ENCODE assay signal across 33 cellular contexts in the genomic region with DNA sequence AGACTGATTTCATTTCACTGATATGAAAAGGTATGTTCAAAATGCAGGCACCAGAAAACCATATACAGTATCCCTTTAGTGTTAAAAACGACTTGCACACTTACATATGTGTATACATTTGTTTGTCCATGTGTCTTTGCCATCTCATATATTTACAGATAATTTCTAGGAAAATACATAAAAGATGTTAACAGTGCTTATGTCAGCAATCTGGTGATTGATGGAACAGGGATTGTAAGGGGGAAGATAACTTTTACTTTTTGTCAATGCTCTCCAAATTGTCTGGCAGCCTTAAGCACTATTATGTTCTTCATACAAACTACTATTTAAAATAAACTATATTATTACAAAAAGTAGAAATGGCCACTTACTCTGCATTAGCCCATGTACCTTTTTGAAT.
"Had no signal": no experiment of that assay in that cellular context is flagged by ENCODE, and none has a peak within 500 bp of the region (broad histone marks: within the 10 kb centered on the region; RNA-seq: fewer than 3 reads in every experiment).

No MANE protein-coding gene starts in this region.

- H3K36me3 ChIP-seq: neutrophil, ovary, spleen, suprapubic skin, tibial artery, transverse colon, upper lobe of right lung had no signal

- H3K27me3 Mint-ChIP-seq: naive thymus-derived CD4-positive, alpha-beta T cell; progenitor cell of endocrine pancreas; stimulated activated memory B cell treated with anti-CD40 and anti-IgM and Interleukin-4, amounts not matched to agents 10 μg/mL and 1 μg/mL and 100 μg/mL, for 72 hours; stimulated activated naive CD8-positive, alpha-beta T cell treated with anti-CD3 and anti-CD28 coated beads, Interleukin-15, amount 100 ng/mL, for 72 hours had no signal

- H3K9me3 ChIP-seq: neutrophil, ovary, psoas muscle, spleen, suprapubic skin, testis, tibial artery, transverse colon, upper lobe of right lung, uterus had no signal

- H3K4me3 ChIP-seq: ovary, psoas muscle, skin epidermis, smooth muscle cell, spleen, suprapubic skin, testis, tibial artery, transverse colon, upper lobe of right lung, uterus had no signal

- H3K27me3 ChIP-seq: neutrophil, ovary, spleen, suprapubic skin, testis, tibial artery, transverse colon, upper lobe of right lung, uterus had no signal

- H3K27ac Mint-ChIP-seq: naive thymus-derived CD4-positive, alpha-beta T cell; natural killer cell; progenitor cell of endocrine pancreas; stimulated activated memory B cell treated with anti-CD40 and anti-IgM and Interleukin-4, amounts not matched to agents 10 μg/mL and 1 μg/mL and 100 μg/mL, for 72 hours; stimulated activated naive CD8-positive, alpha-beta T cell treated with anti-CD3 and anti-CD28 coated beads, Interleukin-15, amount 100 ng/mL, for 72 hours; type B pancreatic cell had no signal

- H3K27ac ChIP-seq: neutrophil, ovary, parathyroid adenoma, psoas muscle, skin epidermis, spleen, suprapubic skin, testis, tibial artery, transverse colon, upper lobe of right lung, uterus had no signal

- H2AFZ ChIP-seq: parathyroid adenoma had no signal

- H3K4me1 ChIP-seq: parathyroid adenoma, psoas muscle, spleen, suprapubic skin, testis, tibial artery, transverse colon, upper lobe of right lung, uterus had no signal

- ATAC-seq: naive thymus-derived CD4-positive, alpha-beta T cell; natural killer cell; psoas muscle; right cardiac atrium; sciatic nerve; stimulated activated memory B cell treated with anti-CD40 and anti-IgM and Interleukin-4, amounts not matched to agents 10 μg/mL and 1 μg/mL and 100 μg/mL, for 72 hours; stimulated activated naive CD8-positive, alpha-beta T cell treated with anti-CD3 and anti-CD28 coated beads, Interleukin-15, amount 100 ng/mL, for 72 hours; stimulated activated naive CD8-positive, alpha-beta T cell treated with anti-CD3 and anti-CD28 coated beads, Interleukin-15, Interleukin-2, amounts not matched to agents 100 U/mL and 50 U/mL, for 24 hours; upper lobe of right lung had no signal

- H3K36me3 Mint-ChIP-seq: naive thymus-derived CD4-positive, alpha-beta T cell; natural killer cell; stimulated activated memory B cell treated with anti-CD40 and anti-IgM and Interleukin-4, amounts not matched to agents 10 μg/mL and 1 μg/mL and 100 μg/mL, for 72 hours; type B pancreatic cell had no signal

- H3K9ac ChIP-seq: parathyroid adenoma had no signal

- DNase-seq: naive thymus-derived CD4-positive, alpha-beta T cell; natural killer cell; nucleus accumbens; ovary; posterior cingulate gyrus; psoas muscle; right cardiac atrium; spleen; stimulated activated CD4-positive, alpha-beta T cell treated with anti-CD3 and anti-CD28 coated beads, Interleukin-12 subunit alpha, Interleukin-12 subunit beta, amount 100 ng/mL, for 4 hours; stimulated activated CD4-positive, alpha-beta T cell treated with anti-CD3 and anti-CD28 coated beads, Interleukin-1b, Interleukin-23, amount 100 ng/mL, for 48 hours; stimulated activated CD4-positive, alpha-beta T cell treated with anti-CD3 and anti-CD28 coated beads, Interleukin-4, amount 100 ng/mL, for 1 hour; stimulated activated CD4-positive, alpha-beta T cell treated with anti-CD3 and anti-CD28 coated beads, Interleukin-4, amount 100 ng/mL, for 4 hours; stimulated activated CD8-positive, alpha-beta memory T cell treated with anti-CD3 and anti-CD28 coated beads, Interleukin-4, amount 100 ng/mL, for 48 hours; stimulated activated naive CD4-positive, alpha-beta T cell; stimulated activated naive CD8-positive, alpha-beta T cell treated with anti-CD3 and anti-CD28 coated beads, Interleukin-15, amount 100 ng/mL, for 72 hours; stimulated activated naive CD8-positive, alpha-beta T cell treated with anti-CD3 and anti-CD28 coated beads, Interleukin-15, Interleukin-2, amounts not matched to agents 100 U/mL and 50 U/mL, for 24 hours; substantia nigra; testis; tibial artery; transverse colon; upper lobe of right lung; uterus had no signal

- H3K4me2 ChIP-seq: smooth muscle cell had no signal

- H3K4me1 Mint-ChIP-seq: naive thymus-derived CD4-positive, alpha-beta T cell; natural killer cell; nephron; neural crest cell; stimulated activated memory B cell treated with anti-CD40 and anti-IgM and Interleukin-4, amounts not matched to agents 10 μg/mL and 1 μg/mL and 100 μg/mL, for 72 hours; stimulated activated naive CD8-positive, alpha-beta T cell treated with anti-CD3 and anti-CD28 coated beads, Interleukin-15, amount 100 ng/mL, for 72 hours had no signal

- H3K9me3 Mint-ChIP-seq: nephron; neural crest cell; stimulated activated naive CD8-positive, alpha-beta T cell treated with anti-CD3 and anti-CD28 coated beads, Interleukin-15, amount 100 ng/mL, for 72 hours; type B pancreatic cell had no signal

- H3K4me3 Mint-ChIP-seq: naive thymus-derived CD4-positive, alpha-beta T cell; natural killer cell; nephron; neural crest cell; stimulated activated memory B cell treated with anti-CD40 and anti-IgM and Interleukin-4, amounts not matched to agents 10 μg/mL and 1 μg/mL and 100 μg/mL, for 72 hours; stimulated activated naive CD8-positive, alpha-beta T cell treated with anti-CD3 and anti-CD28 coated beads, Interleukin-15, amount 100 ng/mL, for 72 hours; type B pancreatic cell had no signal
